ENCODE assay signal across 25 cellular contexts in the genomic region with DNA sequence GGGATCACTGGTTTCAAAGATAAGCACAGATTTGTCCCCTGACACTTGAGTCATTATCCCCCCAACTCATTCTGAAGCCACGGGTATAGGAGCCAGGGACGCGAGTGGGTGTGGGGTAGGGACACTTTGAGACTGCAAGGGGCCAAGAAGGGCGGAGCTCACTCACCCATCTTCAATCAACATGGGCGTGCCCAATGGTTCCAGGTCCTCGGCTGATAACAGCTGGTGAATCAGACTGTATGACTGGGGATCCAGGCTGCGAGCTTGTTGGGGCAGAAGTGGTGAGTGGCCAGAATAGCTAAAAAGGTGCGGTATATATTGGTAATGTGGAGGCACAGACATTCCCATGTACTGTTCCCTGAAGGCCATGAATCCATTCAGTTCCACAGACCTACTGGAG.
"Had no signal": no experiment of that assay in that cellular context is flagged by ENCODE, and none has a peak within 500 bp of the region (broad histone marks: within the 10 kb centered on the region; RNA-seq: fewer than 3 reads in every experiment).

No MANE protein-coding gene starts in this region.

- H3K27ac ChIP-seq: ascending aorta had no signal

- H3K9me3 ChIP-seq: ascending aorta had no signal

- H3K4me1 ChIP-seq: ascending aorta had no signal

- H3K36me3 ChIP-seq: ascending aorta had no signal

- H3K4me3 ChIP-seq: ascending aorta had no signal

- H3K27me3 ChIP-seq: ascending aorta had no signal

- DNase-seq: activated CD4-positive, alpha-beta T cell treated with anti-CD3 and anti-CD28 coated beads, Interleukin-2, amount 10 ng/mL, durations not matched to agents 24 days and 14 days; activated CD4-positive, alpha-beta T cell treated with anti-CD3 and anti-CD28 coated beads, Interleukin-2, amount 50 U/mL, for 4 hours; activated CD8-positive, alpha-beta T cell treated with anti-CD3 and anti-CD28 coated beads for 36 hours; activated gamma-delta T cell; activated naive CD4-positive, alpha-beta T cell treated with Interleukin-2 at 50 U/mL for 16 hours; activated naive CD8-positive, alpha-beta T cell treated with anti-CD3 and anti-CD28 coated beads, Interleukin-2, amount 10 ng/mL, durations not matched to agents 7 days and 5 days; activated T-cell treated with anti-CD3 and anti-CD28 coated beads, Interleukin-2, amount 50 U/mL, for 24 hours; amygdala; KG1; MM.1S; MV-4-11; NCI-H1092; NCI-H1436 treated with DMSO at 0.1 percent for 48 hours; NCI-H1694 treated with DMSO at 0.1 percent for 48 hours; NCI-H2029; NCI-H2171; NCI-H510A; NCI-H526; NCI-H748 treated with DMSO at 0.1 percent for 48 hours; Right ventricle myocardium superior; SW 1271; T-helper 1 cell; T-helper 2 cell; T-helper 9 cell had no signal
